ENCODE assay signal across 20 cellular contexts in genomic region chrX:54411732-54412131, GRCh38.
"Had no signal": no experiment of that assay in that cellular context is flagged by ENCODE, and none has a peak within 500 bp of the region (broad histone marks: within the 10 kb centered on the region; RNA-seq: fewer than 3 reads in every experiment).

No MANE protein-coding gene starts in this region.

- H3K27ac ChIP-seq: ascending aorta, breast epithelium, epithelial cell of prostate, lower lobe of right lung, right atrium auricular region, suprapubic skin, upper lobe of right lung, VCaP had no signal

- H3K36me3 Mint-ChIP-seq: activated naive CD4-positive, alpha-beta T cell treated with anti-CD3 and anti-CD28 coated beads, Interleukin-2, amount 10 ng/mL, durations not matched to agents 7 days and 5 days had no signal

- H3K27me3 Mint-ChIP-seq: progenitor cell of endocrine pancreas had no signal

- DNase-seq: activated CD4-positive, alpha-beta T cell treated with anti-CD3 and anti-CD28 coated beads for 1 hour; activated CD4-positive, alpha-beta T cell treated with anti-CD3 and anti-CD28 coated beads, Interleukin-2, amount 50 U/mL, for 48 hours; activated naive CD4-positive, alpha-beta T cell treated with anti-CD3 and anti-CD28 coated beads, Interleukin-2, amount 10 ng/mL, durations not matched to agents 7 days and 5 days; activated T-cell treated with anti-CD3 and anti-CD28 coated beads, Interleukin-2, amount 50 U/mL, for 24 hours; head of caudate nucleus; left cardiac atrium; lower lobe of right lung; nephron progenitor cell; stimulated activated CD4-positive, alpha-beta T cell treated with anti-CD3 and anti-CD28 coated beads, Interleukin-4, amount 100 ng/mL, for 4 hours; stimulated activated CD8-positive, alpha-beta memory T cell treated with anti-CD3 and anti-CD28 coated beads, Interleukin-4, amount 100 ng/mL, for 48 hours; upper lobe of right lung had no signal

- H3K4me1 ChIP-seq: ascending aorta, breast epithelium, lower lobe of right lung, right atrium auricular region, suprapubic skin, upper lobe of right lung had no signal

- H3K4me3 Mint-ChIP-seq: activated naive CD4-positive, alpha-beta T cell treated with anti-CD3 and anti-CD28 coated beads, Interleukin-2, amount 10 ng/mL, durations not matched to agents 7 days and 5 days; activated T-cell treated with anti-CD3 and anti-CD28 coated beads, Interleukin-2, amount 50 U/mL, for 24 hours; nephron progenitor cell; stimulated activated naive CD8-positive, alpha-beta T cell treated with anti-CD3 and anti-CD28 coated beads, Interleukin-15, Interleukin-2, amounts not matched to agents 100 ng/mL and 50 ng/mL, for 24 hours had no signal

- H3K4me3 ChIP-seq: ascending aorta, breast epithelium, lower lobe of right lung, right atrium auricular region, smooth muscle cell, suprapubic skin, upper lobe of right lung had no signal

- H3K27ac Mint-ChIP-seq: activated naive CD4-positive, alpha-beta T cell treated with anti-CD3 and anti-CD28 coated beads, Interleukin-2, amount 10 ng/mL, durations not matched to agents 7 days and 5 days; activated T-cell treated with anti-CD3 and anti-CD28 coated beads, Interleukin-2, amount 50 U/mL, for 24 hours; nephron progenitor cell; progenitor cell of endocrine pancreas; stimulated activated naive CD8-positive, alpha-beta T cell treated with anti-CD3 and anti-CD28 coated beads, Interleukin-15, Interleukin-2, amounts not matched to agents 100 ng/mL and 50 ng/mL, for 24 hours had no signal

- H3K36me3 ChIP-seq: ascending aorta, breast epithelium, lower lobe of right lung, right atrium auricular region, suprapubic skin, upper lobe of right lung had no signal

- ATAC-seq: left cardiac atrium, lower lobe of right lung, upper lobe of right lung had no signal

- H3K9me3 Mint-ChIP-seq: activated naive CD4-positive, alpha-beta T cell treated with anti-CD3 and anti-CD28 coated beads, Interleukin-2, amount 10 ng/mL, durations not matched to agents 7 days and 5 days; activated T-cell treated with anti-CD3 and anti-CD28 coated beads, Interleukin-2, amount 50 U/mL, for 24 hours; stimulated activated naive CD8-positive, alpha-beta T cell treated with anti-CD3 and anti-CD28 coated beads, Interleukin-15, Interleukin-2, amounts not matched to agents 100 ng/mL and 50 ng/mL, for 24 hours had no signal

- H3K27me3 ChIP-seq: ascending aorta, right atrium auricular region, suprapubic skin, upper lobe of right lung had no signal

- H3K9me3 ChIP-seq: ascending aorta, breast epithelium, lower lobe of right lung, right atrium auricular region, suprapubic skin, upper lobe of right lung had no signal
